In the genomic region with DNA sequence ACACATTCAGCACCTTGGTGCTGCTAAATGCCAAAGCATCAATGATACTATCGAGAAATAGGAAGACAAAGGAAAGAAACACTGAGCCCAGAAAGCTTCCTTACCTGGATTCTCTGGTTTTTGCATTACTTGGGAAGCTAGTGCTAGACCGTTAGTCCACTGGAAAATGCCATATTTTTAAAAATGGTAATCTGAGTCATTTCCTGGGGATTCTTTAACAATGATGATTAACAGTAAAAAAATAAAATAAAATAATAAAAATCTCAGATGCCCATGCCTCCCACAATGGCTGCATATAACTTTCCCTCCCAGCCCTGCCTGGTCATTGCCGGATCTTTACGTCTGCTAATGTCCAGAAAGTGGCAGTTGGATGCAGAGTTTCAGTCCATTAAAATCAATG, we compare ENCODE assay signal across 29 cellular contexts.
"Had no signal": no experiment of that assay in that cellular context is flagged by ENCODE, and none has a peak within 500 bp of the region (broad histone marks: within the 10 kb centered on the region; RNA-seq: fewer than 3 reads in every experiment).

No MANE protein-coding gene starts in this region.

- H3K27me3 ChIP-seq: ascending aorta, colonic mucosa, foreskin keratinocyte, right atrium auricular region had no signal

- ATAC-seq: activated CD4-positive, CD25-positive, alpha-beta regulatory T cell treated with anti-CD3 and anti-CD28 coated beads, Interleukin-2, amount 50 U/mL, for 24 hours; activated CD8-positive, alpha-beta T cell treated with anti-CD3 and anti-CD28 coated beads, Interleukin-2, amount 10 ng/mL, durations not matched to agents 7 days and 5 days; foreskin keratinocyte; natural killer cell; pancreas; stimulated activated effector memory CD8-positive, alpha-beta T cell treated with anti-CD3 and anti-CD28 coated beads, Interleukin-12 subunit alpha, Interleukin-12 subunit beta, amount 100 ng/mL, for 72 hours; stimulated activated naive CD8-positive, alpha-beta T cell treated with anti-CD3 and anti-CD28 coated beads, Interleukin-15, amount 100 ng/mL, for 72 hours had no signal

- H3K4me2 ChIP-seq: hepatocyte had no signal

- H3K4me3 Mint-ChIP-seq: activated CD8-positive, alpha-beta T cell treated with anti-CD3 and anti-CD28 coated beads, Interleukin-2, amount 10 ng/mL, durations not matched to agents 7 days and 5 days; activated naive CD4-positive, alpha-beta T cell treated with anti-CD3 and anti-CD28 coated beads, Interleukin-2, amount 50 U/mL, for 24 hours; endodermal cell; immature natural killer cell; natural killer cell; stimulated activated effector memory CD8-positive, alpha-beta T cell treated with anti-CD3 and anti-CD28 coated beads, Interleukin-12 subunit alpha, Interleukin-12 subunit beta, amount 100 ng/mL, for 72 hours; stimulated activated naive CD8-positive, alpha-beta T cell treated with anti-CD3 and anti-CD28 coated beads, Interleukin-15, amount 100 ng/mL, for 72 hours had no signal

- H3K4me3 ChIP-seq: adrenal gland, colonic mucosa, hepatocyte, left lung, pancreas, vagina had no signal

- H3K36me3 ChIP-seq: adrenal gland, ascending aorta, colonic mucosa, left lung, neutrophil, pancreas, right atrium auricular region, vagina had no signal

- H3K27me3 Mint-ChIP-seq: stimulated activated naive CD8-positive, alpha-beta T cell treated with anti-CD3 and anti-CD28 coated beads, Interleukin-15, amount 100 ng/mL, for 72 hours had no signal

- H3K4me1 Mint-ChIP-seq: endodermal cell had no signal

- H3K9me3 Mint-ChIP-seq: activated naive CD4-positive, alpha-beta T cell treated with anti-CD3 and anti-CD28 coated beads, Interleukin-2, amount 50 U/mL, for 24 hours; endodermal cell; immature natural killer cell; natural killer cell; stimulated activated effector memory CD8-positive, alpha-beta T cell treated with anti-CD3 and anti-CD28 coated beads, Interleukin-12 subunit alpha, Interleukin-12 subunit beta, amount 100 ng/mL, for 72 hours; stimulated activated naive CD8-positive, alpha-beta T cell treated with anti-CD3 and anti-CD28 coated beads, Interleukin-15, amount 100 ng/mL, for 72 hours had no signal

- H3K36me3 Mint-ChIP-seq: activated naive CD4-positive, alpha-beta T cell treated with anti-CD3 and anti-CD28 coated beads, Interleukin-2, amount 50 U/mL, for 24 hours; immature natural killer cell; natural killer cell; stimulated activated effector memory CD8-positive, alpha-beta T cell treated with anti-CD3 and anti-CD28 coated beads, Interleukin-12 subunit alpha, Interleukin-12 subunit beta, amount 100 ng/mL, for 72 hours had no signal

- DNase-seq: activated CD4-positive, alpha-beta T cell treated with anti-CD3 and anti-CD28 coated beads, Interleukin-2, amount 50 U/mL, for 1 hour; activated CD8-positive, alpha-beta T cell treated with anti-CD3 and anti-CD28 coated beads, Interleukin-2, amount 10 ng/mL, durations not matched to agents 7 days and 5 days; activated gamma-delta T cell treated with Interleukin-2 at 50 U/mL for 16 hours; activated T-cell treated with anti-CD3 and anti-CD28 coated beads, Interleukin-2, amount 50 U/mL, for 1 hour; colonic mucosa; endodermal cell; foreskin keratinocyte; immature natural killer cell; left lung; mammary epithelial cell; midbrain; natural killer cell; pancreas; psoas muscle; stimulated activated CD4-positive, alpha-beta T cell treated with anti-CD3 and anti-CD28 coated beads, Interleukin-2, amount 100 ng/mL, for 24 hours; stimulated activated naive CD8-positive, alpha-beta T cell treated with anti-CD3 and anti-CD28 coated beads, Interleukin-15, amount 100 ng/mL, for 72 hours; trophoblast cell had no signal

- H3K27ac Mint-ChIP-seq: activated CD8-positive, alpha-beta T cell treated with anti-CD3 and anti-CD28 coated beads, Interleukin-2, amount 10 ng/mL, durations not matched to agents 7 days and 5 days; activated naive CD4-positive, alpha-beta T cell treated with anti-CD3 and anti-CD28 coated beads, Interleukin-2, amount 50 U/mL, for 24 hours; endodermal cell; immature natural killer cell; natural killer cell; stimulated activated effector memory CD8-positive, alpha-beta T cell treated with anti-CD3 and anti-CD28 coated beads, Interleukin-12 subunit alpha, Interleukin-12 subunit beta, amount 100 ng/mL, for 72 hours; stimulated activated naive CD8-positive, alpha-beta T cell treated with anti-CD3 and anti-CD28 coated beads, Interleukin-15, amount 100 ng/mL, for 72 hours had no signal

- H2AFZ ChIP-seq: hepatocyte had no signal

- H3K4me1 ChIP-seq: adrenal gland, colonic mucosa, foreskin keratinocyte, left lung, pancreas, psoas muscle, right atrium auricular region, vagina had no signal

- H3K27ac ChIP-seq: adrenal gland, ascending aorta, colonic mucosa, epithelial cell of prostate, foreskin keratinocyte, hepatocyte, left lung, neutrophil, pancreas, psoas muscle, right atrium auricular region, vagina, VCaP had no signal

- H3K9me3 ChIP-seq: adrenal gland, ascending aorta, colonic mucosa, left lung, neutrophil, pancreas, psoas muscle, right atrium auricular region, vagina had no signal

- FAIRE-seq: bronchial epithelial cell, pancreas had no signal
